In the genomic region with DNA sequence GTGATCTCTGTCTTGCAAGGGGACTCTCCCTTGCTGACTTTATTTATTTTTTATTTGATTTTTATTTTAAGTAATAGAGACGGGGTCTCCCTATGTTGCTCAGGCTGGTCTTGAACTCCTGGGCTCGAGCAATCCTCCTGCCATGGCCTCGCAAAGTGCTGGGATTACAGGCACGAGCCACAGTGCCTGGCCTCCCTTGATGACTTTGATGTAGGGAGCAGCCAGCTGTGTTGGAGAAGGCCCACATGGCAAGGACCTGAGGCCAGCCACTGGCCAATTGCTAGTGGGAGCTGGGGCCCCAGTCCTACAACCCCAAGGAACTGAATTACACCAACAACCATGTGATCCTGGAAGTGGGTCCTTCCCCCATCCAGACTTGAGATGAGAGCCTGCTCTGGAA, we compare ENCODE assay signal across 33 cellular contexts.
"Had no signal": no experiment of that assay in that cellular context is flagged by ENCODE, and none has a peak within 500 bp of the region (broad histone marks: within the 10 kb centered on the region; RNA-seq: fewer than 3 reads in every experiment).

No MANE protein-coding gene starts in this region.

- H3K27me3 ChIP-seq: brain microvascular endothelial cell had no signal

- H3K4me3 ChIP-seq: Peyer's patch had no signal

- H3K36me3 Mint-ChIP-seq: activated CD8-positive, alpha-beta memory T cell treated with anti-CD3 and anti-CD28 coated beads, Interleukin-2, amount 10 ng/mL, durations not matched to agents 7 days and 5 days; activated naive CD8-positive, alpha-beta T cell treated with anti-CD3 and anti-CD28 coated beads for 36 hours had no signal

- H3K27ac ChIP-seq: brain microvascular endothelial cell, VCaP had no signal

- H3K9me3 ChIP-seq: Peyer's patch had no signal

- H3K9me3 Mint-ChIP-seq: activated CD4-positive, alpha-beta memory T cell treated with anti-CD3 and anti-CD28 coated beads, Interleukin-2, amount 10 ng/mL, durations not matched to agents 7 days and 5 days; activated naive CD8-positive, alpha-beta T cell treated with anti-CD3 and anti-CD28 coated beads for 36 hours had no signal

- H3K4me3 Mint-ChIP-seq: activated CD4-positive, alpha-beta memory T cell treated with anti-CD3 and anti-CD28 coated beads, Interleukin-2, amount 10 ng/mL, durations not matched to agents 7 days and 5 days; activated CD8-positive, alpha-beta memory T cell treated with anti-CD3 and anti-CD28 coated beads, Interleukin-2, amount 10 ng/mL, durations not matched to agents 7 days and 5 days; activated naive CD8-positive, alpha-beta T cell treated with anti-CD3 and anti-CD28 coated beads for 36 hours had no signal

- DNase-seq: activated CD4-positive, alpha-beta memory T cell treated with anti-CD3 and anti-CD28 coated beads, Interleukin-2, amount 10 ng/mL, durations not matched to agents 7 days and 5 days; activated CD4-positive, alpha-beta T cell treated with anti-CD3 and anti-CD28 coated beads for 1 hour; activated CD4-positive, alpha-beta T cell treated with anti-CD3 and anti-CD28 coated beads for 48 hours; activated CD4-positive, CD25-positive, alpha-beta regulatory T cell; activated CD8-positive, alpha-beta memory T cell treated with anti-CD3 and anti-CD28 coated beads for 24 hours; activated CD8-positive, alpha-beta memory T cell treated with anti-CD3 and anti-CD28 coated beads, Interleukin-2, amount 10 ng/mL, durations not matched to agents 7 days and 5 days; activated CD8-positive, alpha-beta memory T cell treated with anti-CD3 and anti-CD28 coated beads, Interleukin-2, amount 50 U/mL, for 48 hours; activated effector memory CD4-positive, alpha-beta T cell treated with Interleukin-2 at 50 U/mL for 16 hours; activated naive CD4-positive, alpha-beta T cell treated with anti-CD3 and anti-CD28 coated beads, Interleukin-2, amount 50 U/mL, for 16 hours; activated naive CD8-positive, alpha-beta T cell treated with anti-CD3 and anti-CD28 coated beads for 36 hours; activated T-cell treated with anti-CD3 and anti-CD28 coated beads, Interleukin-2, amount 50 U/mL, for 48 hours; amniotic stem cell; aorta; brain microvascular endothelial cell; Karpas-422; KBM-7; NCI-H1048; NCI-H1105 treated with DMSO at 0.1 percent for 48 hours; NCI-H1436; NCI-H1694; NCI-H1930; NCI-H345; NCI-H524 treated with DMSO at 0.1 percent for 48 hours; NK-92 treated with Interleukin-12 subunit alpha and Interleukin-12 subunit beta, amount 100 ng/mL, for 24 hours; PC-3; Peyer's patch; RPMI8226; SIG-M5; SW 1271; T-helper 1 cell; T-helper 2 cell; T-helper 9 cell had no signal

- H3K27ac Mint-ChIP-seq: activated CD4-positive, alpha-beta memory T cell treated with anti-CD3 and anti-CD28 coated beads, Interleukin-2, amount 10 ng/mL, durations not matched to agents 7 days and 5 days; activated CD8-positive, alpha-beta memory T cell treated with anti-CD3 and anti-CD28 coated beads, Interleukin-2, amount 10 ng/mL, durations not matched to agents 7 days and 5 days; activated naive CD8-positive, alpha-beta T cell treated with anti-CD3 and anti-CD28 coated beads for 36 hours had no signal

- H3K36me3 ChIP-seq: brain microvascular endothelial cell, Peyer's patch had no signal

- ATAC-seq: activated CD8-positive, alpha-beta memory T cell treated with anti-CD3 and anti-CD28 coated beads, Interleukin-2, amount 10 ng/mL, durations not matched to agents 7 days and 5 days; PC-3 had no signal
